ENCODE assay signal across 35 cellular contexts in genomic region chr17:57115377-57115776, GRCh38.
"Had no signal": no experiment of that assay in that cellular context is flagged by ENCODE, and none has a peak within 500 bp of the region (broad histone marks: within the 10 kb centered on the region; RNA-seq: fewer than 3 reads in every experiment).

No MANE protein-coding gene starts in this region.

- H3K9me3 ChIP-seq: MG63 had no signal

- H3K27me3 ChIP-seq: MG63 had no signal

- DNase-seq: Karpas-422, Kasumi-1, KBM-7, KG1, MG63, MM.1S, MV-4-11, NCI-H1048, NCI-H1092, NCI-H1092 treated with DMSO at 0.1 percent for 48 hours, NCI-H1105, NCI-H1105 treated with DMSO at 0.1 percent for 48 hours, NCI-H1417, NCI-H1417 treated with DMSO at 0.1 percent for 48 hours, NCI-H1436, NCI-H1436 treated with DMSO at 0.1 percent for 48 hours, NCI-H146, NCI-H1694, NCI-H1694 treated with DMSO at 0.1 percent for 48 hours, NCI-H187, NCI-H187 treated with DMSO at 0.1 percent for 48 hours, NCI-H1930, NCI-H2029, NCI-H2029 treated with DMSO at 0.1 percent for 48 hours, NCI-H2081, NCI-H2081 treated with DMSO at 0.1 percent for 48 hours, NCI-H2107, NCI-H2171, NCI-H2171 treated with DMSO at 0.1 percent for 48 hours, NCI-H2227 treated with DMSO at 0.1 percent for 48 hours, NCI-H226, NCI-H345, NCI-H446, NCI-H446 treated with DMSO at 0.1 percent for 48 hours had no signal

- H3K27ac ChIP-seq: KMS-11 had no signal

- H3K4me3 ChIP-seq: MG63 had no signal
